In genomic region chr1:4150262-4150661, GRCh38 we compare ENCODE assay signal across 1 cellular context.
TF ChIP-seq lines count a peak whose summit lies in the region.

No MANE protein-coding gene starts in this region.

TF ChIP-seq in GM23338, 12 proteins besides CTCF, POLR2A, EP300 and RAD21 (continued from another document):
- TF ChIP-seq REST (IDR thresholded peaks at IDR 0.05; ENCODE audit: unreplicated experiment) (no peak), EZH2phosphoT487 (IDR thresholded peaks at IDR 0.05; ENCODE audit: unreplicated experiment) (no peak), CREB1 (CRISPR knock-in tag; IDR thresholded peaks at IDR 0.05; ENCODE audit: low read depth) (no peak), ETS1 (IDR thresholded peaks at IDR 0.05) (no peak), POLR2AphosphoS5 (IDR thresholded peaks at IDR 0.05; ENCODE audit: low read depth) (no peak)
TF ChIP-seq in GM23338: peak in this region for 0.
